Comparison of ENCODE assay signal across 2 cellular contexts in the genomic region with DNA sequence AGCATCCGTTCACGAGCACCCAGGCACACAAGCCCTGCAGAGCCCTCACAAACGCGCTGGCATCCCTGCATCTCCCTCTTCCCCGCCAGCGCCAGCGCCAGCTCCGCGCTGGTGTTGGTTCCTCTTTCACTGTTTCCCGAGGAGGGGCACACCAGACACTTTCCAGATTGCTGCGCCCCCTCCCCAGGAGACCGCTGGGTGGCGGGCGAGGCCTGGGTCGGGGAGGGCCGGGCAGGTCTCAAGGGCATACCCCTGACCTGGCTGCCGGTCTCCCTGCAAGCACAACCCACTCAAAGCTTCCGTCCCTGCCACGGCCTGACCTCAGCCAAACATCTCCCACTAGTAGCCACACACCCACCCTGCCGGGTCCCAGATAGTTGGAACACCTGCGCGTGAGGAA.
TF ChIP-seq lines count a peak whose summit lies in the region.

No MANE protein-coding gene starts in this region.

TF ChIP-seq in GM23338, 12 proteins besides CTCF, POLR2A, EP300 and RAD21:
- TF ChIP-seq EZH2 (IDR thresholded peaks at IDR 0.05; ENCODE audit: low read depth, unreplicated experiment) (peak; percentile 72), EZH2phosphoT487 (IDR thresholded peaks at IDR 0.05; ENCODE audit: unreplicated experiment) (peak; percentile 64), POLR2AphosphoS5 (IDR thresholded peaks at IDR 0.05; ENCODE audit: low read depth) (no peak)

TF ChIP-seq in K562, 482 proteins besides CTCF, POLR2A, EP300 and RAD21:
- TF ChIP-seq GATAD2A (IDR thresholded peaks at IDR 0.05), result no peak
- no peak for TF ChIP-seq ATF4 (CRISPR knock-in tag; IDR thresholded peaks at IDR 0.05)
- TF ChIP-seq SMC3 (conservative IDR thresholded peaks at IDR 0.05; ENCODE audit: insufficient read depth, low read depth, low read length), result 0 out of 2 replicates have a peak, but pooled peaks have one; percentile 18
- TF ChIP-seq SREBF2 (CRISPR knock-in tag; IDR thresholded peaks at IDR 0.05), result no peak
- TF ChIP-seq POLR3G (IDR thresholded peaks at IDR 0.05; ENCODE audit: extremely low read depth, insufficient read length, insufficient replicate concordance), result no peak
- no peak for TF ChIP-seq ZFP36 (IDR thresholded peaks at IDR 0.05; ENCODE audit: low read depth, low read length, partially characterized antibody)
TF ChIP-seq in K562: peak in this region for 1.
